In the genomic region with DNA sequence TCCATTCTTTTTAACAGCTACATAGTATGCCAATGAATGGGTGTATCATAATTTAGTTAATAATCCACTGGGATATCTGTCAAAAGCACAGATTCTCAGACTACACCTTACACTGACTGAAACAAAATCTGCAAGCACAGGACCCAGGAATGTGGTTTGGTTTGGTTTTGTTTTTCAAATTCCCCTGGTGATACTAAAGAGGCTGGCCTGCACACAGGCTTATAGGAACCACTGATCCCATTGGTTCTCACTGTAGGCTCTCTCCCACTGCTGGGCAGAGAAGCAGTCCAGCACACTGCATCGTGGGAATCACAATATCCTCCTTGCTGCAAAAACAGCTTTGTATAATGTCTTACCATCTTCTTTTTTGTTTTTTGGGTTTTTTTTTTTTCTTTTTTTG, we compare ENCODE assay signal across 29 cellular contexts.
"Had no signal": no experiment of that assay in that cellular context is flagged by ENCODE, and none has a peak within 500 bp of the region (broad histone marks: within the 10 kb centered on the region; RNA-seq: fewer than 3 reads in every experiment).

No MANE protein-coding gene starts in this region.

- H3K4me3 Mint-ChIP-seq: activated B cell treated with CpG ODN at 0.5 μM for 24 hours; activated CD4-positive, alpha-beta memory T cell treated with anti-CD3 and anti-CD28 coated beads for 36 hours; activated naive CD4-positive, alpha-beta T cell treated with anti-CD3 and anti-CD28 coated beads for 36 hours; activated T-cell treated with anti-CD3 and anti-CD28 coated beads, Interleukin-2, amount 50 U/mL, for 4 hours; activated T-helper 1 cell treated with anti-CD3 and anti-CD28 coated beads, Interleukin-12 subunit alpha, Interleukin-12 subunit beta, Interleukin-2, Interleukin-4 antibody, amounts not matched to agents 30 ng/mL and 10 ng/mL and 1 ng/mL, durations not matched to agents 14 hours and 24 hours and 36 hours; T-cell had no signal

- H3K4me1 ChIP-seq: adrenal gland, body of pancreas, breast epithelium had no signal

- H3K9me3 ChIP-seq: adrenal gland, body of pancreas, breast epithelium had no signal

- FAIRE-seq: astrocyte had no signal

- H3K4me1 Mint-ChIP-seq: activated B cell treated with CpG ODN at 0.5 μM for 24 hours, T-cell had no signal

- H3K27ac ChIP-seq: adrenal gland, body of pancreas, breast epithelium, SK-N-MC, VCaP had no signal

- H3K27me3 ChIP-seq: adrenal gland, body of pancreas, breast epithelium had no signal

- H3K36me3 ChIP-seq: adrenal gland, breast epithelium had no signal

- H3K27me3 Mint-ChIP-seq: activated B cell treated with CpG ODN at 0.5 μM for 24 hours; activated CD4-positive, alpha-beta memory T cell treated with anti-CD3 and anti-CD28 coated beads for 36 hours; T-cell had no signal

- DNase-seq: activated B cell treated with CpG ODN at 0.5 μM for 24 hours; activated CD4-positive, alpha-beta memory T cell treated with anti-CD3 and anti-CD28 coated beads for 36 hours; activated CD4-positive, alpha-beta T cell treated with anti-CD3 and anti-CD28 coated beads for 4 hours; activated CD4-positive, alpha-beta T cell treated with anti-CD3 and anti-CD28 coated beads, Interleukin-2, amount 50 U/mL, for 1 hour; activated CD4-positive, CD25-positive, alpha-beta regulatory T cell treated with anti-CD3 and anti-CD28 coated beads, Interleukin-2, amount 50 U/mL, for 72 hours; activated CD8-positive, alpha-beta memory T cell treated with anti-CD3 and anti-CD28 coated beads, Interleukin-2, amount 50 U/mL, for 4 hours; activated gamma-delta T cell treated with Interleukin-2 at 50 U/mL for 16 hours; activated naive CD4-positive, alpha-beta T cell treated with anti-CD3 and anti-CD28 coated beads for 36 hours; activated T-cell treated with anti-CD3 and anti-CD28 coated beads for 4 hours; activated T-cell treated with anti-CD3 and anti-CD28 coated beads, Interleukin-2, amount 50 U/mL, for 4 hours; adrenal gland; body of pancreas; NCI-H1048; NCI-H1105 treated with DMSO at 0.1 percent for 48 hours; NCI-H1436 treated with DMSO at 0.1 percent for 48 hours; NCI-H1694 treated with DMSO at 0.1 percent for 48 hours; NCI-H2029; NCI-H345; NCI-H524 treated with DMSO at 0.1 percent for 48 hours; Right ventricle myocardium superior; T-cell; T-helper 2 cell; T-helper 9 cell had no signal

- ATAC-seq: activated naive CD4-positive, alpha-beta T cell treated with anti-CD3 and anti-CD28 coated beads, Interleukin-2, amount 50 U/mL, for 72 hours; activated T-cell treated with anti-CD3 and anti-CD28 coated beads, Interleukin-2, amount 50 U/mL, for 4 hours; body of pancreas; T-cell had no signal

- H3K27ac Mint-ChIP-seq: activated B cell treated with CpG ODN at 0.5 μM for 24 hours; activated CD4-positive, alpha-beta memory T cell treated with anti-CD3 and anti-CD28 coated beads for 36 hours; activated naive CD4-positive, alpha-beta T cell treated with anti-CD3 and anti-CD28 coated beads for 36 hours; activated naive CD4-positive, alpha-beta T cell treated with anti-CD3 and anti-CD28 coated beads, Interleukin-2, amount 50 U/mL, for 72 hours; activated T-helper 1 cell treated with anti-CD3 and anti-CD28 coated beads, Interleukin-12 subunit alpha, Interleukin-12 subunit beta, Interleukin-2, Interleukin-4 antibody, amounts not matched to agents 30 ng/mL and 10 ng/mL and 1 ng/mL, durations not matched to agents 14 hours and 24 hours and 36 hours; T-cell had no signal

- H3K4me3 ChIP-seq: adrenal gland, body of pancreas, breast epithelium, SK-N-MC had no signal

- H3K36me3 Mint-ChIP-seq: activated CD4-positive, alpha-beta memory T cell treated with anti-CD3 and anti-CD28 coated beads for 36 hours; activated naive CD4-positive, alpha-beta T cell treated with anti-CD3 and anti-CD28 coated beads, Interleukin-2, amount 50 U/mL, for 72 hours; T-cell had no signal

- H3K9me3 Mint-ChIP-seq: activated B cell treated with CpG ODN at 0.5 μM for 24 hours; activated CD4-positive, alpha-beta memory T cell treated with anti-CD3 and anti-CD28 coated beads for 36 hours; activated naive CD4-positive, alpha-beta T cell treated with anti-CD3 and anti-CD28 coated beads for 36 hours; activated naive CD4-positive, alpha-beta T cell treated with anti-CD3 and anti-CD28 coated beads, Interleukin-2, amount 50 U/mL, for 72 hours; activated T-cell treated with anti-CD3 and anti-CD28 coated beads, Interleukin-2, amount 50 U/mL, for 4 hours; activated T-helper 1 cell treated with anti-CD3 and anti-CD28 coated beads, Interleukin-12 subunit alpha, Interleukin-12 subunit beta, Interleukin-2, Interleukin-4 antibody, amounts not matched to agents 30 ng/mL and 10 ng/mL and 1 ng/mL, durations not matched to agents 14 hours and 24 hours and 36 hours; T-cell had no signal
